8 cellular contexts compared by ENCODE assay signal in the genomic region with DNA sequence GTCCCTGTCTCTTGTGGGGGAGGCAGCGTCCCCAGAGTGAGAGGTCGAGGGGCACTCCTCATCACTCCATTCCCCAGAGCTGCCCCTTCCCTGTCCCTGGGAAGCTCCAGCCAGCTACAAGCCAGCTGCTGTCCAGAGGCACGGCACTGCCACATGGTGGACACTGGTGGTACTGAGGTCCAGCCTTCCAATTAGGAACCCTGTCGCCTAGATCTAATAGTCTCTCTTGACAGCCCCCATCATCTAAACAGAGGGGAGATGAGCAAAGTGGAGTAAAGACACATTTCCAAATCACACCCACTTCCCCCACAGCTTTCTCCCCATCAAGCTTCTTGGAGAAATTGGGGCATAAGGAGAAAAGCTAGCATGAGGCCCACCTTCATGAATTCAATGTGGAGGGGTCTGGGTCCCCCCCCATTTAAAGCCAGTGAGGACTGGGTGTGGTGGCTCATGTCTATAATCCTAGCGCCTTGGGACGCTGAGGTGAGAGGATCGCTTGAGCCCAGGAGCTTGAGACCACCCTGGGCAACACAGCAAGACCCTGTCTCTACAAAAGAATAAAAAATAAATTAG. TPM values are rescaled to one million over a fixed set of nuclear protein-coding genes. Genes with fewer than 3 reads are reported as not detected.
DNase-seq lines count a peak whose midpoint lies in the region; ATAC-seq and TF ChIP-seq lines count a peak whose summit lies in the region.

No MANE protein-coding gene starts in this region.

- peak; percentile 44 for ATAC-seq in GM18511 (IDR thresholded peaks at IDR 0.05; ENCODE audit: unreplicated experiment)

- H3K27me3 Mint-ChIP-seq in brain: peaks cover 31% of the 10 kb centered on the region

- H3K9me3 ChIP-seq in MG63 (no peaks in the 10 kb centered on the region), SJCRH30 (replicated peaks) (0 out of 2 replicates have a peak, but pooled peaks cover 3% of the 10 kb centered on the region), skeletal muscle tissue (ENCODE audit: control insufficient read depth in 3 of 3, low read length in 3 of 3) (no peaks in the 10 kb centered on the region)

- H3K27ac Mint-ChIP-seq in brain: peak overlapping the region in 4 of 5 experiments; percentile 85 to 91 (median 88)

- peaks cover 51% of the 10 kb centered on the region for H3K4me1 Mint-ChIP-seq in brain

- TF ChIP-seq CTCF in AG09309 (IDR thresholded peaks at IDR 0.05; ENCODE audit: control insufficient read depth, insufficient read depth, low read depth, low read length, missing control alignments): peak; percentile 95
- peak; percentile 90 to 96 for TF ChIP-seq CTCF in brain (conservative IDR thresholded peaks at IDR 0.05)

- H3K9ac ChIP-seq in skeletal muscle tissue (ENCODE audit: low read depth in 1 of 3, low read length in 3 of 3): peak overlapping the region in 2 of 3 donors; percentile 70 to 77

- H3K4me1 ChIP-seq in SJCRH30 (peaks cover 39% of the 10 kb centered on the region), skeletal muscle tissue (ENCODE audit: control insufficient read depth in 3 of 3, insufficient read depth in 3 of 3, low read length in 3 of 3) (peaks cover 25 to 50% (median 41%) of the 10 kb centered on the region in 3 donors)

- H3K36me3 ChIP-seq in MG63 (no peaks in the 10 kb centered on the region), SJCRH30 (no peaks in the 10 kb centered on the region), skeletal muscle tissue (ENCODE audit: control insufficient read depth in 3 of 3, insufficient read depth in 3 of 3, low read length in 3 of 3) (no peaks in the 10 kb centered on the region)

- H3K27me3 ChIP-seq in MG63 (no peaks in the 10 kb centered on the region), SJCRH30 (no peaks in the 10 kb centered on the region), skeletal muscle tissue (ENCODE audit: control insufficient read depth in 3 of 3, insufficient read depth in 3 of 3, low read length in 3 of 3) (no peaks in the 10 kb centered on the region)

- H3K36me3 Mint-ChIP-seq in brain: no peaks in the 10 kb centered on the region

- H3K27ac ChIP-seq in SJCRH30 (no peak overlapping the region), skeletal muscle tissue (ENCODE audit: low read depth, low read length) (peak overlapping the region; percentile 90)

- H3K4me3 ChIP-seq in AG09309 (ENCODE audit: control insufficient read depth, low read depth, low read length) (no peak overlapping the region), MG63 (no peak overlapping the region), SJCRH30 (no peak overlapping the region), skeletal muscle tissue (ENCODE audit: low read length in 3 of 3) (peak overlapping the region in 2 of 3 donors; percentile 49 to 69)

- no peaks in the 10 kb centered on the region for H3K9me3 Mint-ChIP-seq in brain

- H3K4me3 Mint-ChIP-seq in brain: peak overlapping the region in 3 of 5 experiments; percentile 34 to 50 (median 48)

- DNase-seq in AG09309 (ENCODE audit: low read depth): peak; percentile 45
- peak; percentile 71 for DNase-seq in MG63
- DNase-seq in SJCRH30: peak; percentile 100
- DNase-seq in iris pigment epithelial cell (ENCODE audit: low read depth): peak; percentile 68
- DNase-seq in NCI-H1048 (lab: John Stamatoyannopoulos, UW): no peak

RNA-seq across cellular contexts. Expression of a gene that starts 2.1 kb away (rescaled TPM):
- total RNA-seq in MG63 (2014; rRNA removed; shearing (Covaris generic); ENCODE audit: low replicate concordance): 3.5 and 7.4 TPM in 2 replicates
- total RNA-seq in SJCRH30 (2014; rRNA removed; shearing (Covaris generic)): 17.0 and 32.9 TPM in 2 replicates
- polyA plus RNA-seq in brain (ENCODE audit: insufficient read depth, low read depth, low replicate concordance): 10.8 TPM
- total RNA-seq in skeletal muscle tissue: 1.0 TPM

RNA-seq across cellular contexts. Expression of a gene that starts 6.6 kb away (rescaled TPM):
- 0.03 TPM in 1 of 2 replicates, not detected in the other for total RNA-seq in MG63 (2014; rRNA removed; shearing (Covaris generic); ENCODE audit: low replicate concordance)
- total RNA-seq in SJCRH30 (2014; rRNA removed; shearing (Covaris generic)): 171 and 174 TPM in 2 replicates
- 0.36 TPM for polyA plus RNA-seq in brain (ENCODE audit: insufficient read depth, low read depth, low replicate concordance)
- total RNA-seq in skeletal muscle tissue: 5.2 TPM

RNA-seq across cellular contexts. Expression of a gene that starts 18.4 kb away (rescaled TPM):
- not detected in 2 replicates for total RNA-seq in MG63 (2014; rRNA removed; shearing (Covaris generic); ENCODE audit: low replicate concordance)
- total RNA-seq in SJCRH30 (2014; rRNA removed; shearing (Covaris generic)): 0.28 and 0.41 TPM in 2 replicates
- not detected for polyA plus RNA-seq in brain (ENCODE audit: insufficient read depth, low read depth, low replicate concordance)
- not detected for total RNA-seq in skeletal muscle tissue

RNA-seq across cellular contexts. Expression of a gene that starts 22.2 kb away (rescaled TPM):
- 8.2 and 8.7 TPM in 2 replicates for total RNA-seq in MG63 (2014; rRNA removed; shearing (Covaris generic); ENCODE audit: low replicate concordance)
- 17.0 and 18.6 TPM in 2 replicates for total RNA-seq in SJCRH30 (2014; rRNA removed; shearing (Covaris generic))
- 49.8 TPM for polyA plus RNA-seq in brain (ENCODE audit: insufficient read depth, low read depth, low replicate concordance)
- total RNA-seq in skeletal muscle tissue: 9.9 TPM

RNA-seq across cellular contexts. Expression of a gene that starts 26.6 kb away (rescaled TPM):
- total RNA-seq in MG63 (2014; rRNA removed; shearing (Covaris generic); ENCODE audit: low replicate concordance): not detected in 2 replicates
- total RNA-seq in SJCRH30 (2014; rRNA removed; shearing (Covaris generic)): 5.7 and 9.3 TPM in 2 replicates
- polyA plus RNA-seq in brain (ENCODE audit: insufficient read depth, low read depth, low replicate concordance): 7.6 TPM
- total RNA-seq in skeletal muscle tissue: 5.2 TPM

Comparison
In these comparisons a context has a peak if more than half of its experiments do, and no peak if none do; other contexts are left out.
1. H3K4me3 ChIP-seq: peak in skeletal muscle tissue (2 of 3); none in AG09309 (single experiment), MG63 (single experiment) and SJCRH30 (single experiment).
2. RNA of a gene that starts 6.6 kb away (total RNA-seq): 171 to 174 TPM in SJCRH30; 5.2 TPM in skeletal muscle tissue (single experiment) and 0.03 TPM in MG63; every median in the first group is over 10 times any median in the second.